21 cellular contexts compared by ENCODE assay signal in the genomic region with DNA sequence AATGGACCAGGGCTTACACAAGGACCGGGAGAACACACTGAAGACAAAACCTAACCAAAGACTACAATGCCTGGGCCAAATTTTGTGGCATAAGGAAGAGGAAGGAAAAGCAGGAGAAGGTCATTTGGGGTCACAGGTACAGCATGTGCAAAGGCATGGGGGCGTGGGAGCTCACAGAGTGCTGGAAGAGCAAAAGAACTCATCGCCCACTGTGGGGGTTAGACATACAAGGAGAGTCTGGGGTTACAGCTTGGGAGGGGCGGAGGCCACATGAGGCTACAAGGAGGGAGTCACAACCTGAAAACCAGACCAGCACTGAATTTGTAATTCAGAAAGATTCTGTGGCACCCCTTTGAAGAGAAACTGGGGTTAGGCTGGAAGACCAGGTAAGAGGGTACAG. TPM values are rescaled to one million over a fixed set of nuclear protein-coding genes. Genes with fewer than 3 reads are reported as not detected.
DNase-seq lines count a peak whose midpoint lies in the region; ATAC-seq, FAIRE-seq and TF ChIP-seq lines count a peak whose summit lies in the region.
"Had no signal": no experiment of that assay in that cellular context is flagged by ENCODE, and none has a peak within 500 bp of the region (broad histone marks: within the 10 kb centered on the region; RNA-seq: fewer than 3 reads in every experiment).

No MANE protein-coding gene starts in this region.

- intact Hi-C loops in activated naive CD4-positive, alpha-beta T cell treated with anti-CD3 and anti-CD28 coated beads for 36 hours (cut with micrococcal nuclease): no loop called here

- no peaks in the 10 kb centered on the region for H3K27me3 ChIP-seq in KMS-11 (ENCODE audit: insufficient read depth, low read depth)
- H3K27me3 ChIP-seq: ascending aorta, heart left ventricle had no signal

- H3K9ac ChIP-seq in KMS-11: peak overlapping the region; percentile 10; the same call in 1 of the 2 replicates

- TF ChIP-seq POLR2A in H54 (IDR thresholded peaks at IDR 0.05; ENCODE audit: low read depth, low read length): no peak

- H3K36me3 Mint-ChIP-seq in activated naive CD4-positive, alpha-beta T cell treated with anti-CD3 and anti-CD28 coated beads for 36 hours (ENCODE audit: low read depth): peaks cover 25% of the 10 kb centered on the region
- peaks cover 4% of the 10 kb centered on the region for H3K36me3 Mint-ChIP-seq in activated naive CD4-positive, alpha-beta T cell treated with anti-CD3 and anti-CD28 coated beads, Interleukin-2, amount 10 ng/mL, durations not matched to agents 7 days and 5 days
- peaks cover 32% of the 10 kb centered on the region for H3K36me3 Mint-ChIP-seq in activated naive CD8-positive, alpha-beta T cell treated with anti-CD3 and anti-CD28 coated beads for 36 hours
- H3K36me3 Mint-ChIP-seq in stimulated activated memory B cell treated with anti-CD40 and anti-IgM and Interleukin-4, amounts not matched to agents 10 μg/mL and 1 μg/mL and 100 μg/mL, for 72 hours: peaks cover 28% of the 10 kb centered on the region

- H3K4me1 ChIP-seq in KMS-11 (ENCODE audit: low read depth, poor library complexity, severe bottlenecking): peaks cover 34% of the 10 kb centered on the region
- H3K4me1 ChIP-seq: ascending aorta had no signal

- H3K4me1 Mint-ChIP-seq in activated naive CD4-positive, alpha-beta T cell treated with anti-CD3 and anti-CD28 coated beads for 36 hours (ENCODE audit: low read depth): peaks cover 31% of the 10 kb centered on the region
- peaks cover 7% of the 10 kb centered on the region for H3K4me1 Mint-ChIP-seq in activated naive CD4-positive, alpha-beta T cell treated with anti-CD3 and anti-CD28 coated beads, Interleukin-2, amount 10 ng/mL, durations not matched to agents 7 days and 5 days
- H3K4me1 Mint-ChIP-seq in activated naive CD8-positive, alpha-beta T cell treated with anti-CD3 and anti-CD28 coated beads for 36 hours: peaks cover 23% of the 10 kb centered on the region
- H3K4me1 Mint-ChIP-seq in stimulated activated memory B cell treated with anti-CD40 and anti-IgM and Interleukin-4, amounts not matched to agents 10 μg/mL and 1 μg/mL and 100 μg/mL, for 72 hours: peaks cover 18% of the 10 kb centered on the region
- H3K4me1 Mint-ChIP-seq: endodermal cell had no signal

- H3K4me3 ChIP-seq in KMS-11 (IDR thresholded peaks at IDR 0.05; ENCODE audit: insufficient read depth, low read depth, low read length): no peak overlapping the region
- H3K4me3 ChIP-seq: ascending aorta, heart left ventricle had no signal

- CTCF ChIA-PET in activated naive CD4-positive, alpha-beta T cell treated with anti-CD3 and anti-CD28 coated beads for 36 hours (lab: Charles Lee): no interaction called here
- CTCF ChIA-PET in activated naive CD4-positive, alpha-beta T cell treated with anti-CD3 and anti-CD28 coated beads, Interleukin-2, amount 10 ng/mL, durations not matched to agents 7 days and 5 days (lab: Charles Lee): interaction anchor here (1.2 kb wide), 1 partner anchor 590 kb away, joined by 3 read pairs; no protein-coding TSS in a partner anchor

- H3K9me3 Mint-ChIP-seq in activated naive CD4-positive, alpha-beta T cell treated with anti-CD3 and anti-CD28 coated beads for 36 hours: no peaks in the 10 kb centered on the region
- H3K9me3 Mint-ChIP-seq in activated naive CD4-positive, alpha-beta T cell treated with anti-CD3 and anti-CD28 coated beads, Interleukin-2, amount 10 ng/mL, durations not matched to agents 7 days and 5 days: no peaks in the 10 kb centered on the region
- no peaks in the 10 kb centered on the region for H3K9me3 Mint-ChIP-seq in activated naive CD8-positive, alpha-beta T cell treated with anti-CD3 and anti-CD28 coated beads for 36 hours
- no peaks in the 10 kb centered on the region for H3K9me3 Mint-ChIP-seq in stimulated activated memory B cell treated with anti-CD40 and anti-IgM and Interleukin-4, amounts not matched to agents 10 μg/mL and 1 μg/mL and 100 μg/mL, for 72 hours
- H3K9me3 Mint-ChIP-seq: activated T-cell treated with anti-CD3 and anti-CD28 coated beads, Interleukin-2, amount 50 U/mL, for 4 hours; endodermal cell had no signal

- no peak for TF ChIP-seq CTCF in KMS-11 (conservative IDR thresholded peaks at IDR 0.05; ENCODE audit: low read depth, low read length)

- DNase-seq in activated naive CD4-positive, alpha-beta T cell treated with anti-CD3 and anti-CD28 coated beads for 36 hours: no peak
- DNase-seq in activated naive CD4-positive, alpha-beta T cell treated with anti-CD3 and anti-CD28 coated beads, Interleukin-2, amount 10 ng/mL, durations not matched to agents 7 days and 5 days: no peak
- DNase-seq in activated naive CD8-positive, alpha-beta T cell treated with anti-CD3 and anti-CD28 coated beads for 36 hours: no peak
- no peak for DNase-seq in H54 (ENCODE audit: insufficient read length, low spot score)
- DNase-seq: activated T-cell treated with anti-CD3 and anti-CD28 coated beads, Interleukin-2, amount 50 U/mL, for 4 hours; endodermal cell; heart left ventricle; KG1; NCI-H1092 treated with DMSO at 0.1 percent for 48 hours; NCI-H2081 treated with DMSO at 0.1 percent for 48 hours; NCI-H524 treated with DMSO at 0.1 percent for 48 hours; occipital lobe had no signal

- no peak for ATAC-seq in stimulated activated memory B cell treated with anti-CD40 and anti-IgM and Interleukin-4, amounts not matched to agents 10 μg/mL and 1 μg/mL and 100 μg/mL, for 72 hours
- ATAC-seq in HG02852 (IDR thresholded peaks at IDR 0.05; ENCODE audit: unreplicated experiment): no peak
- ATAC-seq in GM18519 (IDR thresholded peaks at IDR 0.05; ENCODE audit: low FRiP score, unreplicated experiment): no peak
- ATAC-seq: activated T-cell treated with anti-CD3 and anti-CD28 coated beads, Interleukin-2, amount 50 U/mL, for 4 hours; heart left ventricle; Right ventricle myocardium inferior; sciatic nerve had no signal

- H3K27ac Mint-ChIP-seq in activated naive CD4-positive, alpha-beta T cell treated with anti-CD3 and anti-CD28 coated beads for 36 hours: peak overlapping the region; percentile 64
- H3K27ac Mint-ChIP-seq in activated naive CD4-positive, alpha-beta T cell treated with anti-CD3 and anti-CD28 coated beads, Interleukin-2, amount 10 ng/mL, durations not matched to agents 7 days and 5 days: no peak overlapping the region
- peak overlapping the region; percentile 55 for H3K27ac Mint-ChIP-seq in activated naive CD8-positive, alpha-beta T cell treated with anti-CD3 and anti-CD28 coated beads for 36 hours
- H3K27ac Mint-ChIP-seq in stimulated activated memory B cell treated with anti-CD40 and anti-IgM and Interleukin-4, amounts not matched to agents 10 μg/mL and 1 μg/mL and 100 μg/mL, for 72 hours: peak overlapping the region; percentile 18

- peak overlapping the region; percentile 56; the same call in 1 of the 2 replicates for H3K27ac ChIP-seq in KMS-11
- H3K27ac ChIP-seq: ascending aorta, heart left ventricle had no signal

- peaks cover 13% of the 10 kb centered on the region for H4K20me1 ChIP-seq in KMS-11 (ENCODE audit: insufficient read depth)

- H3K4me2 ChIP-seq in KMS-11: peak overlapping the region; percentile 73

- H2AFZ ChIP-seq in KMS-11 (ENCODE audit: low read depth): no peak overlapping the region

- H3K36me3 ChIP-seq in KMS-11 (ENCODE audit: insufficient read depth): no peaks in the 10 kb centered on the region

- no peak overlapping the region for H3K4me3 Mint-ChIP-seq in activated naive CD4-positive, alpha-beta T cell treated with anti-CD3 and anti-CD28 coated beads for 36 hours
- no peak overlapping the region for H3K4me3 Mint-ChIP-seq in activated naive CD4-positive, alpha-beta T cell treated with anti-CD3 and anti-CD28 coated beads, Interleukin-2, amount 10 ng/mL, durations not matched to agents 7 days and 5 days
- H3K4me3 Mint-ChIP-seq in activated naive CD8-positive, alpha-beta T cell treated with anti-CD3 and anti-CD28 coated beads for 36 hours: no peak overlapping the region
- H3K4me3 Mint-ChIP-seq in stimulated activated memory B cell treated with anti-CD40 and anti-IgM and Interleukin-4, amounts not matched to agents 10 μg/mL and 1 μg/mL and 100 μg/mL, for 72 hours: no peak overlapping the region
- H3K4me3 Mint-ChIP-seq: activated T-cell treated with anti-CD3 and anti-CD28 coated beads, Interleukin-2, amount 50 U/mL, for 4 hours; endodermal cell had no signal

- peaks cover 73% of the 10 kb centered on the region for H3K79me2 ChIP-seq in KMS-11 (ENCODE audit: insufficient read depth, low read depth)

- FAIRE-seq in H54 (lab: Jason Lieb, UNC): no peak
- FAIRE-seq: D721Med, G401.6 had no signal

- H3K27me3 Mint-ChIP-seq in activated naive CD4-positive, alpha-beta T cell treated with anti-CD3 and anti-CD28 coated beads for 36 hours (ENCODE audit: low read depth): no peaks in the 10 kb centered on the region
- no peaks in the 10 kb centered on the region for H3K27me3 Mint-ChIP-seq in activated naive CD4-positive, alpha-beta T cell treated with anti-CD3 and anti-CD28 coated beads, Interleukin-2, amount 10 ng/mL, durations not matched to agents 7 days and 5 days
- no peaks in the 10 kb centered on the region for H3K27me3 Mint-ChIP-seq in activated naive CD8-positive, alpha-beta T cell treated with anti-CD3 and anti-CD28 coated beads for 36 hours
- H3K27me3 Mint-ChIP-seq in stimulated activated memory B cell treated with anti-CD40 and anti-IgM and Interleukin-4, amounts not matched to agents 10 μg/mL and 1 μg/mL and 100 μg/mL, for 72 hours: no peaks in the 10 kb centered on the region

RNA-seq across cellular contexts. Expression of gene PUS7, which starts 9.7 kb away (rescaled TPM):
- total RNA-seq in activated naive CD4-positive, alpha-beta T cell treated with anti-CD3 and anti-CD28 coated beads for 36 hours: 10 to 100 TPM; 14.3 to 14.6 TPM
- total RNA-seq in activated naive CD8-positive, alpha-beta T cell treated with anti-CD3 and anti-CD28 coated beads for 36 hours: 10 to 100 TPM; 42.1 to 42.6 TPM

RNA-seq across cellular contexts. Expression of gene RINT1, which starts 19.6 kb away (rescaled TPM):
- total RNA-seq in activated naive CD4-positive, alpha-beta T cell treated with anti-CD3 and anti-CD28 coated beads for 36 hours: 10 to 100 TPM; 22.1 to 25.2 TPM
- 10 to 100 TPM; 29.7 to 31.2 TPM for total RNA-seq in activated naive CD8-positive, alpha-beta T cell treated with anti-CD3 and anti-CD28 coated beads for 36 hours
